In genomic region chr2:28594369-28595108, GRCh38 we compare ENCODE assay signal across 8 cellular contexts.
DNase-seq lines count a peak whose midpoint lies in the region; ATAC-seq and TF ChIP-seq lines count a peak whose summit lies in the region.

No MANE protein-coding gene starts in this region.

- H3K27me3 Mint-ChIP-seq in Caco-2 (ENCODE audit: insufficient read depth, unreplicated experiment) (no peaks in the 10 kb centered on the region), T-cell (peaks cover 4 to 8% of the 10 kb centered on the region in 2 donors), progenitor cell of endocrine pancreas (peaks cover 3% of the 10 kb centered on the region)

- no peaks in the 10 kb centered on the region for H3K9me3 Mint-ChIP-seq in Caco-2 (ENCODE audit: unreplicated experiment)
- no peaks in the 10 kb centered on the region for H3K9me3 Mint-ChIP-seq in T-cell
- H3K9me3 Mint-ChIP-seq in progenitor cell of endocrine pancreas (ENCODE audit: low read depth), result no peaks in the 10 kb centered on the region

- H3K36me3 ChIP-seq in Caco-2 (ENCODE audit: control insufficient read depth, insufficient read depth, low read length) (no peaks in the 10 kb centered on the region), H7 (replicated peaks; ENCODE audit: control insufficient read depth, insufficient read depth, low read length) (no peaks in the 10 kb centered on the region), upper lobe of left lung (no peaks in the 10 kb centered on the region)

- POLR2A ChIA-PET in Caco-2 (lab: Charles Lee) (interaction anchor here (1.6 kb wide), 1 partner anchor 157 kb away, joined by 17 read pairs; the partner anchor contains the start of gene PPP1CB), T-cell (lab: Charles Lee) (interaction anchor here (0.5 to 2.3 kb wide), 20 partner anchors 18 to 301 kb away, joined by 3 to 16 read pairs (median 5); partner anchors contain the start of gene PPP1CB (in 1 of the 2))

- peak; percentile 92 to 93 for DNase-seq in Caco-2
- DNase-seq in H7, result peak; percentile 88
- peak; percentile 60 for DNase-seq in NCI-H1694 treated with DMSO at 0.1 percent for 48 hours (lab: John Stamatoyannopoulos, UW)
- DNase-seq in T-cell, result peak; percentile 57 to 92 (median 81)
- peak; percentile 77 for DNase-seq in amniotic epithelial cell (ENCODE audit: low read depth)
- DNase-seq in left cardiac atrium, result peak; percentile 91
- peak; percentile 79 for DNase-seq in progenitor cell of endocrine pancreas (ENCODE audit: low spot score, unreplicated experiment)
- DNase-seq in upper lobe of left lung, result peak in 1 of 2 donors; percentile 95

- no peak overlapping the region for H3K4me3 ChIP-seq in Caco-2 (ENCODE audit: low read depth, low read length)
- no peak overlapping the region for H3K4me3 ChIP-seq in H7 (ENCODE audit: insufficient read depth, low read depth, low read length)
- H3K4me3 ChIP-seq in upper lobe of left lung, result peak overlapping the region in 1 of 4 donors; percentile 2

- H3K9me3 ChIP-seq in Caco-2 (peaks cover 4% of the 10 kb centered on the region; the same call in 1 of the 2 replicates), upper lobe of left lung (no peaks in the 10 kb centered on the region)

- intact Hi-C loops in Caco-2 (cut with micrococcal nuclease; ENCODE audit: unreplicated experiment) (loop anchor here (1.0 to 5.0 kb wide), 5 partner anchors 27 to 218 kb away; no protein-coding TSS in a partner anchor), left cardiac atrium (cut with DNase I) (loop anchor here (2.0 to 10.0 kb wide), 2 partner anchors 158 to 160 kb away; partner anchors contain the start of gene PPP1CB (in 1 of the 2))

- ATAC-seq in T-cell (replicated peaks in 1 of 4) (peak; percentile 81 to 88 (median 84)), left cardiac atrium (peak; percentile 76 to 86), upper lobe of left lung (ENCODE audit: low FRiP score in 2 of 2) (peak; percentile 88 to 90)

- peaks cover 41% of the 10 kb centered on the region for H3K4me1 ChIP-seq in Caco-2
- H3K4me1 ChIP-seq in upper lobe of left lung, result peaks cover 12 to 13% (median 12%) of the 10 kb centered on the region in 4 donors

- H3K4me1 Mint-ChIP-seq in Caco-2 (ENCODE audit: low read depth, unreplicated experiment) (peaks cover 29% of the 10 kb centered on the region), T-cell (peaks cover 17 to 20% (median 19%) of the 10 kb centered on the region in 3 donors), progenitor cell of endocrine pancreas (ENCODE audit: low read depth) (peaks cover 6% of the 10 kb centered on the region)

- CTCF ChIA-PET in Caco-2 (lab: Charles Lee), result interaction anchor here (0.5 to 3.3 kb wide), 32 partner anchors 9 to 215 kb away, joined by 3 to 40 read pairs (median 4); partner anchors contain the start of gene PPP1CB
- CTCF ChIA-PET in T-cell (lab: Charles Lee), result interaction anchor here (0.6 to 3.7 kb wide), 41 partner anchors 9 to 903 kb away, joined by 3 to 62 read pairs (median 5); partner anchors contain the start of gene PPP1CB (in 1 of the 2)

- H3K4me3 Mint-ChIP-seq in Caco-2 (ENCODE audit: unreplicated experiment), result peak overlapping the region; percentile 17
- H3K4me3 Mint-ChIP-seq in T-cell, result peak overlapping the region; percentile 53 to 73 (median 53)
- H3K4me3 Mint-ChIP-seq in progenitor cell of endocrine pancreas (ENCODE audit: low read depth), result no peak overlapping the region

- no TSS peak for BruUV-seq in Caco-2 (replicated peaks; lab: Mats Ljungman, UMichigan)

- no peak for TF ChIP-seq EP300 in upper lobe of left lung (IDR thresholded peaks at IDR 0.05)

- peak; percentile 88 to 91 for TF ChIP-seq CTCF in Caco-2 (IDR thresholded peaks at IDR 0.05; ENCODE audit: insufficient read depth in 1 of 2, low read depth in 1 of 2, low read length in 1 of 2, severe bottlenecking in 1 of 2, unreplicated experiment in 1 of 2)
- peak; percentile 86 for TF ChIP-seq CTCF in progenitor cell of endocrine pancreas (IDR thresholded peaks at IDR 0.05; ENCODE audit: unreplicated experiment)
- TF ChIP-seq CTCF in upper lobe of left lung (IDR thresholded peaks at IDR 0.05), result peak; percentile 69 to 90 (median 85)

- H3K27ac ChIP-seq in upper lobe of left lung, result peak overlapping the region; percentile 68 to 83 (median 76)

- peak overlapping the region; percentile 100 for H3K27ac Mint-ChIP-seq in Caco-2 (ENCODE audit: unreplicated experiment)
- peak overlapping the region; percentile 89 for H3K27ac Mint-ChIP-seq in T-cell
- H3K27ac Mint-ChIP-seq in progenitor cell of endocrine pancreas, result peak overlapping the region; percentile 78

- peaks cover 7% of the 10 kb centered on the region for H3K36me3 Mint-ChIP-seq in Caco-2 (ENCODE audit: insufficient read depth, unreplicated experiment)
- H3K36me3 Mint-ChIP-seq in T-cell, result no peaks in the 10 kb centered on the region
- no peaks in the 10 kb centered on the region for H3K36me3 Mint-ChIP-seq in progenitor cell of endocrine pancreas (ENCODE audit: insufficient read depth)

- H3K27me3 ChIP-seq in Caco-2 (replicated peaks; ENCODE audit: control insufficient read depth, insufficient read depth, low read length), result no peaks in the 10 kb centered on the region
- H3K27me3 ChIP-seq in H7 (ENCODE audit: control insufficient read depth, insufficient read depth, low read length), result no peaks in the 10 kb centered on the region; the same call in 1 of the 2 replicates
- H3K27me3 ChIP-seq in upper lobe of left lung, result no peaks in the 10 kb centered on the region

- no peak for TF ChIP-seq POLR2A in upper lobe of left lung (IDR thresholded peaks at IDR 0.05)

- 36 to 44% methylated on average over 16 to 17 of the region's 17 CpGs for WGBS in upper lobe of left lung, 2 donors
